Comparison of ENCODE assay signal across 15 cellular contexts in genomic region chr10:114523876-114524275, GRCh38.
DNase-seq lines count a peak whose midpoint lies in the region; ATAC-seq, FAIRE-seq and TF ChIP-seq lines count a peak whose summit lies in the region.
"Had no signal": no experiment of that assay in that cellular context is flagged by ENCODE, and none has a peak within 500 bp of the region (broad histone marks: within the 10 kb centered on the region; RNA-seq: fewer than 3 reads in every experiment).

No MANE protein-coding gene starts in this region.

- H2AK5ac ChIP-seq in H1 (ENCODE audit: low read depth, low read length): peak overlapping the region; percentile 25; the same call in 1 of the 2 replicates

- peak overlapping the region; percentile 70 for H3K4me2 ChIP-seq in SU-DHL-6 (ENCODE audit: low read depth, low read length, poor library complexity, severe bottlenecking)
- H3K4me2 ChIP-seq in H1 (ENCODE audit: insufficient read depth in 1 of 2, low read depth in 2 of 2, low read length in 2 of 2): no peak overlapping the region

- H2BK15ac ChIP-seq in H1 (ENCODE audit: low read length): no peak overlapping the region

- TF ChIP-seq RAD21 in H1 (IDR thresholded peaks at IDR 0.05 in 1 of 2, conservative IDR thresholded peaks at IDR 0.05 in 1 of 2; ENCODE audit: low read depth in 2 of 2, low read length in 2 of 2): no peak

- H3K27me3 ChIP-seq in SU-DHL-6 (ENCODE audit: low read length) (no peaks in the 10 kb centered on the region), H1 (replicated peaks in 1 of 4; ENCODE audit: control insufficient read depth in 3 of 4, extremely low read depth in 1 of 4, insufficient read depth in 3 of 4, low read length in 3 of 4) (peaks cover 0 to 1% (median 0%) of the 10 kb centered on the region in 4 experiments; a peak in 1 of 7 replicates)
- H3K27me3 ChIP-seq: gastroesophageal sphincter had no signal

- peaks cover 6 to 30% (median 9%) of the 10 kb centered on the region in 4 experiments; a peak in 5 of 7 replicates for H3K4me1 ChIP-seq in H1 (replicated peaks in 1 of 4; ENCODE audit: control insufficient read depth in 3 of 4, insufficient read depth in 4 of 4, low read length in 3 of 4)

- H2BK120ac ChIP-seq in H1 (replicated peaks; ENCODE audit: low read depth, low read length): no peak overlapping the region

- no peak for FAIRE-seq in H1 (lab: Jason Lieb, UNC)
- FAIRE-seq: keratinocyte had no signal

- peaks cover 77% of the 10 kb centered on the region for H3K4me1 Mint-ChIP-seq in activated CD4-positive, alpha-beta T cell treated with anti-CD3 and anti-CD28 coated beads, Interleukin-2, amount 10 ng/mL, durations not matched to agents 24 days and 14 days
- peaks cover 71% of the 10 kb centered on the region for H3K4me1 Mint-ChIP-seq in stimulated activated memory B cell treated with anti-CD40 and anti-IgM and Interleukin-4, amounts not matched to agents 10 μg/mL and 1 μg/mL and 100 μg/mL, for 72 hours

- no peak overlapping the region for H2BK5ac ChIP-seq in H1 (ENCODE audit: low read depth, low read length)

- POLR2A ChIA-PET in H1 (lab: Charles Lee; ENCODE audit: partially characterized antibody): no interaction called here

- no peak for ATAC-seq in stimulated activated memory B cell treated with anti-CD40 and anti-IgM and Interleukin-4, amounts not matched to agents 10 μg/mL and 1 μg/mL and 100 μg/mL, for 72 hours
- ATAC-seq: gastroesophageal sphincter had no signal

- H2AFZ ChIP-seq in SU-DHL-6 (ENCODE audit: low read depth, low read length, severe bottlenecking): no peak overlapping the region
- no peak overlapping the region for H2AFZ ChIP-seq in H1 (ENCODE audit: low read length)

- H3K14ac ChIP-seq in H1 (ENCODE audit: insufficient read length): no peak overlapping the region

- no peaks in the 10 kb centered on the region for H3K9me2 ChIP-seq in SU-DHL-6 (replicated peaks; ENCODE audit: insufficient read depth, low read length)

- peaks cover 19% of the 10 kb centered on the region for H3F3A ChIP-seq in SU-DHL-6 (ENCODE audit: insufficient read depth)

- intact Hi-C loops in activated CD4-positive, alpha-beta T cell treated with anti-CD3 and anti-CD28 coated beads, Interleukin-2, amount 10 ng/mL, durations not matched to agents 24 days and 14 days (cut with micrococcal nuclease): loop anchor here (10.0 kb wide), 1 partner anchor 669 kb away; the partner anchor contains the start of genes DCLRE1A and NHLRC2

- H3K79me2 ChIP-seq in SU-DHL-6 (ENCODE audit: insufficient read depth, low read length) (peaks cover 62% of the 10 kb centered on the region), H1 (ENCODE audit: control insufficient read depth in 1 of 2, insufficient read depth in 2 of 2, low read length in 2 of 2) (peaks cover 3 to 61% of the 10 kb centered on the region in 2 experiments; a peak in 3 of 4 replicates)

- no peak overlapping the region for H4K5ac ChIP-seq in H1 (ENCODE audit: insufficient read length, low read depth, low read length)

- no peak overlapping the region for H3K56ac ChIP-seq in H1 (replicated peaks; ENCODE audit: insufficient read length, low read depth, low read length)

- CTCF ChIA-PET in H1 (lab: Charles Lee; ENCODE audit: partially characterized antibody): interaction anchor here (0.6 to 8.6 kb wide), 7 partner anchors 9 to 220 kb away, joined by 3 to 38 read pairs (median 4); no protein-coding TSS in a partner anchor

- TF ChIP-seq POLR2A in H1 (IDR thresholded peaks at IDR 0.05; ENCODE audit: control extremely low read depth in 1 of 2, low read depth in 2 of 2, low read length in 2 of 2): no peak

- no peak overlapping the region for H4K91ac ChIP-seq in H1 (replicated peaks; ENCODE audit: insufficient read length, low read length)

- H3K9me3 ChIP-seq in SU-DHL-6 (ENCODE audit: insufficient read depth, low read length): no peaks in the 10 kb centered on the region
- H3K9me3 ChIP-seq in H1 (ENCODE audit: insufficient read depth in 2 of 2, low read depth in 1 of 2, low read length in 1 of 2): no peaks in the 10 kb centered on the region
- H3K9me3 ChIP-seq: gastroesophageal sphincter, neutrophil had no signal

- 0 out of 2 replicates have a peak, but pooled peaks cover 3% of the 10 kb centered on the region for H3K79me1 ChIP-seq in H1 (ENCODE audit: low read depth, low read length)

- H3K4me3 ChIP-seq in SU-DHL-6 (ENCODE audit: insufficient read depth, low read length, poor library complexity, severe bottlenecking) (no peak overlapping the region), H1 (ENCODE audit: extremely low read depth in 1 of 4, insufficient read depth in 2 of 4, low read depth in 3 of 4, low read length in 4 of 4) (no peak overlapping the region)

- no peak overlapping the region for H3K9ac ChIP-seq in SU-DHL-6 (ENCODE audit: low read length)
- no peak overlapping the region for H3K9ac ChIP-seq in H1 (replicated peaks in 1 of 4; ENCODE audit: extremely low read depth in 1 of 4, low read depth in 3 of 4, low read length in 3 of 4)

- no peak overlapping the region for H3K18ac ChIP-seq in H1 (ENCODE audit: extremely low read depth, low read length)

- H3K36me3 Mint-ChIP-seq in activated CD4-positive, alpha-beta T cell treated with anti-CD3 and anti-CD28 coated beads, Interleukin-2, amount 10 ng/mL, durations not matched to agents 24 days and 14 days (ENCODE audit: low read depth): peaks cover 16% of the 10 kb centered on the region
- H3K36me3 Mint-ChIP-seq in stimulated activated memory B cell treated with anti-CD40 and anti-IgM and Interleukin-4, amounts not matched to agents 10 μg/mL and 1 μg/mL and 100 μg/mL, for 72 hours: peaks cover 14% of the 10 kb centered on the region

- no peaks in the 10 kb centered on the region for H3K9me3 Mint-ChIP-seq in activated CD4-positive, alpha-beta T cell treated with anti-CD3 and anti-CD28 coated beads, Interleukin-2, amount 10 ng/mL, durations not matched to agents 24 days and 14 days
- H3K9me3 Mint-ChIP-seq in stimulated activated memory B cell treated with anti-CD40 and anti-IgM and Interleukin-4, amounts not matched to agents 10 μg/mL and 1 μg/mL and 100 μg/mL, for 72 hours: no peaks in the 10 kb centered on the region

- no peak overlapping the region for H2BK20ac ChIP-seq in H1 (ENCODE audit: low read length)

- peak; percentile 69 for DNase-seq in activated CD4-positive, alpha-beta T cell treated with anti-CD3 and anti-CD28 coated beads, Interleukin-2, amount 10 ng/mL, durations not matched to agents 24 days and 14 days
- DNase-seq in activated CD4-positive, alpha-beta T cell treated with anti-CD3 and anti-CD28 coated beads for 4 hours: no peak
- DNase-seq in H1 (ENCODE audit: low read depth in 1 of 2, low spot score in 2 of 2): no peak
- no peak for DNase-seq in hypothalamus (lab: John Stamatoyannopoulos, UW)
- DNase-seq in NCI-H345 treated with DMSO at 0.1 percent for 48 hours (lab: John Stamatoyannopoulos, UW; ENCODE audit: unreplicated experiment): no peak
- no peak for DNase-seq in NCI-H1436 treated with DMSO at 0.1 percent for 48 hours (lab: John Stamatoyannopoulos, UW)
- DNase-seq: aorta; effector CD4-positive, alpha-beta T cell; KG1; NCI-H2081 treated with DMSO at 0.1 percent for 48 hours had no signal

- TF ChIP-seq CTCF in SU-DHL-6 (IDR thresholded peaks at IDR 0.05; ENCODE audit: insufficient read depth, low read length, poor library complexity, severe bottlenecking) (no peak), H1 (IDR thresholded peaks at IDR 0.05; ENCODE audit: control extremely low read depth in 1 of 3, insufficient read depth in 1 of 3, low read depth in 1 of 3, low read length in 3 of 3) (no peak)

- 0 out of 2 replicates have a peak, but pooled peaks cover 11% of the 10 kb centered on the region for H4K20me1 ChIP-seq in SU-DHL-6 (ENCODE audit: low read depth, low read length)
- H4K20me1 ChIP-seq in H1 (replicated peaks in 1 of 2; ENCODE audit: control insufficient read depth in 1 of 2, insufficient read depth in 2 of 2, low read length in 2 of 2): peaks cover 0 to 2% of the 10 kb centered on the region in 2 experiments

- H4K8ac ChIP-seq in H1 (ENCODE audit: extremely low read depth, insufficient read depth, low read length): no peak overlapping the region

- peaks cover 5% of the 10 kb centered on the region for H3K23me2 ChIP-seq in H1 (ENCODE audit: low read depth, low read length)

- H2BK12ac ChIP-seq in H1 (ENCODE audit: low read depth, low read length): peak overlapping the region; percentile 29; the same call in 1 of the 2 replicates

- no peak overlapping the region for H3K23ac ChIP-seq in H1 (ENCODE audit: insufficient read length)

- no peaks in the 10 kb centered on the region for H3K36me3 ChIP-seq in SU-DHL-6 (ENCODE audit: low read length)
- no peaks in the 10 kb centered on the region for H3K36me3 ChIP-seq in H1 (ENCODE audit: control insufficient read depth in 2 of 4, insufficient read depth in 4 of 4, low read length in 3 of 4)
- H3K36me3 ChIP-seq: gastroesophageal sphincter, neutrophil had no signal

- no peak for TF ChIP-seq EP300 in H1 (IDR thresholded peaks at IDR 0.05; ENCODE audit: borderline replicate concordance in 1 of 2, low read depth in 2 of 2, low read length in 2 of 2)

- H3K4me3 Mint-ChIP-seq in activated CD4-positive, alpha-beta T cell treated with anti-CD3 and anti-CD28 coated beads, Interleukin-2, amount 10 ng/mL, durations not matched to agents 24 days and 14 days: peak overlapping the region; percentile 78
- peak overlapping the region; percentile 94 for H3K4me3 Mint-ChIP-seq in stimulated activated memory B cell treated with anti-CD40 and anti-IgM and Interleukin-4, amounts not matched to agents 10 μg/mL and 1 μg/mL and 100 μg/mL, for 72 hours

- 92% methylated on average over 3 of the region's 3 CpGs; no CpG with 5 or more reads in 1 of the 2 experiments for WGBS in H1 (ENCODE audit: extremely low coverage in 1 of 2, insufficient coverage in 1 of 2, insufficient read length in 1 of 2, insufficient replicate concordance in 2 of 2, low coverage in 1 of 2, low lambda C conversion rate in 2 of 2, missing lambda C conversion rate in 1 of 2), 2 experiments

- peak overlapping the region; percentile 2 for H3K27ac Mint-ChIP-seq in activated CD4-positive, alpha-beta T cell treated with anti-CD3 and anti-CD28 coated beads, Interleukin-2, amount 10 ng/mL, durations not matched to agents 24 days and 14 days
- H3K27ac Mint-ChIP-seq in stimulated activated memory B cell treated with anti-CD40 and anti-IgM and Interleukin-4, amounts not matched to agents 10 μg/mL and 1 μg/mL and 100 μg/mL, for 72 hours: peak overlapping the region; percentile 38

- peak overlapping the region; percentile 59 for H3K4ac ChIP-seq in H1 (replicated peaks; ENCODE audit: insufficient read length, low read depth, low read length)

- H3K27ac ChIP-seq in SU-DHL-6 (ENCODE audit: low read depth, low read length) (no peak overlapping the region), H1 (ENCODE audit: low read depth, low read length) (no peak overlapping the region)
- H3K27ac ChIP-seq: neutrophil had no signal

- no peaks in the 10 kb centered on the region for H3K27me3 Mint-ChIP-seq in activated CD4-positive, alpha-beta T cell treated with anti-CD3 and anti-CD28 coated beads, Interleukin-2, amount 10 ng/mL, durations not matched to agents 24 days and 14 days
- no peaks in the 10 kb centered on the region for H3K27me3 Mint-ChIP-seq in stimulated activated memory B cell treated with anti-CD40 and anti-IgM and Interleukin-4, amounts not matched to agents 10 μg/mL and 1 μg/mL and 100 μg/mL, for 72 hours

TF ChIP-seq in H1, 55 proteins besides CTCF, POLR2A, EP300 and RAD21 (continues in another document):
- no peak for TF ChIP-seq PHF8 (conservative IDR thresholded peaks at IDR 0.05; ENCODE audit: low read depth, low read length)
- no peak for TF ChIP-seq POLR2AphosphoS5 (IDR thresholded peaks at IDR 0.05; ENCODE audit: low read depth, low read length)
